1 cellular context compared by ENCODE assay signal in genomic region chr7:95511716-95512260, GRCh38.
A peak's percentile ranks its signal among the peaks of the same experiment; 100 is the strongest.
TF ChIP-seq lines count a peak whose summit lies in the region.

No MANE protein-coding gene starts in this region.

TF ChIP-seq in HepG2, 621 proteins besides CTCF, POLR2A, EP300 and RAD21 (continued from another document and continues in another):
- TF ChIP-seq, protein P1, sequence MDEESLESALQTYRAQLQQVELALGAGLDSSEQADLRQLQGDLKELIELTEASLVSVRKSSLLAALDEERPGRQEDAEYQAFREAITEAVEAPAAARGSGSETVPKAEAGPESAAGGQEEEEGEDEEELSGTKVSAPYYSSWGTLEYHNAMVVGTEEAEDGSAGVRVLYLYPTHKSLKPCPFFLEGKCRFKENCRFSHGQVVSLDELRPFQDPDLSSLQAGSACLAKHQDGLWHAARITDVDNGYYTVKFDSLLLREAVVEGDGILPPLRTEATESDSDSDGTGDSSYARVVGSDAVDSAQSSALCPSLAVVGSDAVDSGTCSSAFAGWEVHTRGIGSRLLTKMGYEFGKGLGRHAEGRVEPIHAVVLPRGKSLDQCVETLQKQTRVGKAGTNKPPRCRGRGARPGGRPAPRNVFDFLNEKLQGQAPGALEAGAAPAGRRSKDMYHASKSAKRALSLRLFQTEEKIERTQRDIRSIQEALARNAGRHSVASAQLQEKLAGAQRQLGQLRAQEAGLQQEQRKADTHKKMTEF (CRISPR knock-in tag; IDR thresholded peaks at IDR 0.05) = no peak
- TF ChIP-seq TBX2 (CRISPR knock-in tag; IDR thresholded peaks at IDR 0.05; ENCODE audit: borderline replicate concordance) = no peak
- TF ChIP-seq ZNF510 (CRISPR knock-in tag; IDR thresholded peaks at IDR 0.05; ENCODE audit: low read depth) = no peak
- no peak for TF ChIP-seq ZNF549 (CRISPR knock-in tag; IDR thresholded peaks at IDR 0.05)
- no peak for TF ChIP-seq TBL1XR1 (IDR thresholded peaks at IDR 0.05; ENCODE audit: borderline replicate concordance, low read length, partially characterized antibody)
- TF ChIP-seq MAFF (IDR thresholded peaks at IDR 0.05; ENCODE audit: low read depth, low read length) = 0 out of 2 replicates have a peak, but pooled peaks have one; percentile 6
- TF ChIP-seq PAWR (CRISPR knock-in tag; IDR thresholded peaks at IDR 0.05; ENCODE audit: borderline replicate concordance) = no peak
- TF ChIP-seq ZFX (CRISPR knock-in tag; IDR thresholded peaks at IDR 0.05; ENCODE audit: low read depth) = no peak
- no peak for TF ChIP-seq REL (CRISPR knock-in tag; conservative IDR thresholded peaks at IDR 0.05)
- TF ChIP-seq ZNF766 (CRISPR knock-in tag; IDR thresholded peaks at IDR 0.05; ENCODE audit: borderline replicate concordance) = no peak
- TF ChIP-seq CEBPB (IDR thresholded peaks at IDR 0.05; ENCODE audit: borderline replicate concordance, low read depth, low read length) = peak; percentile 37; the same call in 1 of the 2 replicates
- TF ChIP-seq ZNF780A (CRISPR knock-in tag; IDR thresholded peaks at IDR 0.05) = no peak
- TF ChIP-seq, protein P2, sequence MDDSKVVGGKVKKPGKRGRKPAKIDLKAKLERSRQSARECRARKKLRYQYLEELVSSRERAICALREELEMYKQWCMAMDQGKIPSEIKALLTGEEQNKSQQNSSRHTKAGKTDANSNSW (CRISPR knock-in tag; IDR thresholded peaks at IDR 0.05; ENCODE audit: borderline replicate concordance) = no peak
- TF ChIP-seq, protein P3, sequence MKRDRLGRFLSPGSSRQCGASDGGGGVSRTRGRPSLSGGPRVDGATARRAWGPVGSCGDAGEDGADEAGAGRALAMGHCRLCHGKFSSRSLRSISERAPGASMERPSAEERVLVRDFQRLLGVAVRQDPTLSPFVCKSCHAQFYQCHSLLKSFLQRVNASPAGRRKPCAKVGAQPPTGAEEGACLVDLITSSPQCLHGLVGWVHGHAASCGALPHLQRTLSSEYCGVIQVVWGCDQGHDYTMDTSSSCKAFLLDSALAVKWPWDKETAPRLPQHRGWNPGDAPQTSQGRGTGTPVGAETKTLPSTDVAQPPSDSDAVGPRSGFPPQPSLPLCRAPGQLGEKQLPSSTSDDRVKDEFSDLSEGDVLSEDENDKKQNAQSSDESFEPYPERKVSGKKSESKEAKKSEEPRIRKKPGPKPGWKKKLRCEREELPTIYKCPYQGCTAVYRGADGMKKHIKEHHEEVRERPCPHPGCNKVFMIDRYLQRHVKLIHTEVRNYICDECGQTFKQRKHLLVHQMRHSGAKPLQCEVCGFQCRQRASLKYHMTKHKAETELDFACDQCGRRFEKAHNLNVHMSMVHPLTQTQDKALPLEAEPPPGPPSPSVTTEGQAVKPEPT (CRISPR knock-in tag; IDR thresholded peaks at IDR 0.05; ENCODE audit: low read depth) = no peak
- no peak for TF ChIP-seq HNF4G (IDR thresholded peaks at IDR 0.05; ENCODE audit: borderline replicate concordance, low read depth, low read length)
- no peak for TF ChIP-seq HNF4G (CRISPR knock-in tag; IDR thresholded peaks at IDR 0.05; ENCODE audit: borderline replicate concordance, low read depth)
- TF ChIP-seq GATAD2A (CRISPR knock-in tag; IDR thresholded peaks at IDR 0.05) = 0 out of 2 replicates have a peak, but pooled peaks have one; percentile 12
- no peak for TF ChIP-seq ATF5 (CRISPR knock-in tag; IDR thresholded peaks at IDR 0.05; ENCODE audit: low read depth)
- TF ChIP-seq, protein P4, sequence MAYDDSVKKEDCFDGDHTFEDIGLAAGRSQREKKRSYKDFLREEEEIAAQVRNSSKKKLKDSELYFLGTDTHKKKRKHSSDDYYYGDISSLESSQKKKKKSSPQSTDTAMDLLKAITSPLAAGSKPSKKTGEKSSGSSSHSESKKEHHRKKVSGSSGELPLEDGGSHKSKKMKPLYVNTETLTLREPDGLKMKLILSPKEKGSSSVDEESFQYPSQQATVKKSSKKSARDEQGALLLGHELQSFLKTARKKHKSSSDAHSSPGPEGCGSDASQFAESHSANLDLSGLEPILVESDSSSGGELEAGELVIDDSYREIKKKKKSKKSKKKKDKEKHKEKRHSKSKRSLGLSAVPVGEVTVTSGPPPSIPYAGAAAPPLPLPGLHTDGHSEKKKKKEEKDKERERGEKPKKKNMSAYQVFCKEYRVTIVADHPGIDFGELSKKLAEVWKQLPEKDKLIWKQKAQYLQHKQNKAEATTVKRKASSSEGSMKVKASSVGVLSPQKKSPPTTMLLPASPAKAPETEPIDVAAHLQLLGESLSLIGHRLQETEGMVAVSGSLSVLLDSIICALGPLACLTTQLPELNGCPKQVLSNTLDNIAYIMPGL (CRISPR knock-in tag; IDR thresholded peaks at IDR 0.05; ENCODE audit: borderline replicate concordance in 1 of 2, low read depth in 1 of 2) = peak in 1 of 2 experiments; percentile 62; a peak in 1 of 4 replicates
- no peak for TF ChIP-seq SMARCE1 (IDR thresholded peaks at IDR 0.05; ENCODE audit: borderline replicate concordance)
- TF ChIP-seq TEAD3 (CRISPR knock-in tag; optimal IDR thresholded peaks at IDR 0.05; ENCODE audit: borderline replicate concordance) = peak; percentile 25
- no peak for TF ChIP-seq NRL (CRISPR knock-in tag; IDR thresholded peaks at IDR 0.05; ENCODE audit: borderline replicate concordance)
- no peak for TF ChIP-seq TBX3 (IDR thresholded peaks at IDR 0.05; ENCODE audit: borderline replicate concordance)
- TF ChIP-seq SIX4 (CRISPR knock-in tag; IDR thresholded peaks at IDR 0.05) = no peak
- no peak for TF ChIP-seq ATF3 (CRISPR knock-in tag; IDR thresholded peaks at IDR 0.05)
- peak; percentile 64; the same call in 1 of the 2 replicates for TF ChIP-seq MIXL1 (CRISPR knock-in tag; IDR thresholded peaks at IDR 0.05)
- no peak for TF ChIP-seq ERF (CRISPR knock-in tag; IDR thresholded peaks at IDR 0.05)
- peak; percentile 82 for TF ChIP-seq SMC3 (IDR thresholded peaks at IDR 0.05; ENCODE audit: low read length)
- TF ChIP-seq THAP11 (CRISPR knock-in tag; IDR thresholded peaks at IDR 0.05) = no peak
- TF ChIP-seq SSRP1 (CRISPR knock-in tag; IDR thresholded peaks at IDR 0.05) = no peak
- no peak for TF ChIP-seq ZNF225 (CRISPR knock-in tag; IDR thresholded peaks at IDR 0.05)
- TF ChIP-seq PCBP1 (IDR thresholded peaks at IDR 0.05; ENCODE audit: borderline replicate concordance, low read depth, low read length) = no peak
- TF ChIP-seq, protein P5, sequence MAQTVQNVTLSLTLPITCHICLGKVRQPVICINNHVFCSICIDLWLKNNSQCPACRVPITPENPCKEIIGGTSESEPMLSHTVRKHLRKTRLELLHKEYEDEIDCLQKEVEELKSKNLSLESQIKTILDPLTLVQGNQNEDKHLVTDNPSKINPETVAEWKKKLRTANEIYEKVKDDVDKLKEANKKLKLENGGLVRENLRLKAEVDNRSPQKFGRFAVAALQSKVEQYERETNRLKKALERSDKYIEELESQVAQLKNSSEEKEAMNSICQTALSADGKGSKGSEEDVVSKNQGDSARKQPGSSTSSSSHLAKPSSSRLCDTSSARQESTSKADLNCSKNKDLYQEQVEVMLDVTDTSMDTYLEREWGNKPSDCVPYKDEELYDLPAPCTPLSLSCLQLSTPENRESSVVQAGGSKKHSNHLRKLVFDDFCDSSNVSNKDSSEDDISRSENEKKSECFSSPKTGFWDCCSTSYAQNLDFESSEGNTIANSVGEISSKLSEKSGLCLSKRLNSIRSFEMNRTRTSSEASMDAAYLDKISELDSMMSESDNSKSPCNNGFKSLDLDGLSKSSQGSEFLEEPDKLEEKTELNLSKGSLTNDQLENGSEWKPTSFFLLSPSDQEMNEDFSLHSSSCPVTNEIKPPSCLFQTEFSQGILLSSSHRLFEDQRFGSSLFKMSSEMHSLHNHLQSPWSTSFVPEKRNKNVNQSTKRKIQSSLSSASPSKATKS (CRISPR knock-in tag; IDR thresholded peaks at IDR 0.05) = no peak
- no peak for TF ChIP-seq ZNF24 (IDR thresholded peaks at IDR 0.05)
- no peak for TF ChIP-seq ZNF343 (CRISPR knock-in tag; IDR thresholded peaks at IDR 0.05)
- TF ChIP-seq ZNF101 (CRISPR knock-in tag; IDR thresholded peaks at IDR 0.05; ENCODE audit: borderline replicate concordance, low read depth) = no peak
- no peak for TF ChIP-seq PITX1 (CRISPR knock-in tag; IDR thresholded peaks at IDR 0.05)
- no peak for TF ChIP-seq ZNF34 (CRISPR knock-in tag; IDR thresholded peaks at IDR 0.05; ENCODE audit: borderline replicate concordance)
- TF ChIP-seq RBM39 (IDR thresholded peaks at IDR 0.05; ENCODE audit: low read depth, low read length, poor library complexity, severe bottlenecking) = no peak
- no peak for TF ChIP-seq KLF15 (CRISPR knock-in tag; IDR thresholded peaks at IDR 0.05; ENCODE audit: borderline replicate concordance)
- TF ChIP-seq, protein P6, sequence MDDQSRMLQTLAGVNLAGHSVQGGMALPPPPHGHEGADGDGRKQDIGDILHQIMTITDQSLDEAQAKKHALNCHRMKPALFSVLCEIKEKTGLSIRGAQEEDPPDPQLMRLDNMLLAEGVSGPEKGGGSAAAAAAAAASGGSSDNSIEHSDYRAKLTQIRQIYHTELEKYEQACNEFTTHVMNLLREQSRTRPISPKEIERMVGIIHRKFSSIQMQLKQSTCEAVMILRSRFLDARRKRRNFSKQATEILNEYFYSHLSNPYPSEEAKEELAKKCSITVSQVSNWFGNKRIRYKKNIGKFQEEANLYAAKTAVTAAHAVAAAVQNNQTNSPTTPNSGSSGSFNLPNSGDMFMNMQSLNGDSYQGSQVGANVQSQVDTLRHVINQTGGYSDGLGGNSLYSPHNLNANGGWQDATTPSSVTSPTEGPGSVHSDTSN (CRISPR knock-in tag; IDR thresholded peaks at IDR 0.05; ENCODE audit: borderline replicate concordance) = no peak
- TF ChIP-seq NFE2 (CRISPR knock-in tag; IDR thresholded peaks at IDR 0.05) = peak; percentile 57; the same call in 1 of the 2 replicates
- TF ChIP-seq RXRB (CRISPR knock-in tag; IDR thresholded peaks at IDR 0.05; ENCODE audit: borderline replicate concordance) = peak; percentile 43; the same call in 1 of the 2 replicates
- TF ChIP-seq KLF16 (CRISPR knock-in tag; IDR thresholded peaks at IDR 0.05) = 0 out of 4 replicates have a peak, but pooled peaks of 1 of the 2 experiments have one; percentile 33
- TF ChIP-seq MBD4 (IDR thresholded peaks at IDR 0.05; ENCODE audit: borderline replicate concordance, low read length) = no peak
- no peak for TF ChIP-seq SOX13 (IDR thresholded peaks at IDR 0.05)
- no peak for TF ChIP-seq SOX13 (CRISPR knock-in tag; conservative IDR thresholded peaks at IDR 0.05 in 1 of 2, IDR thresholded peaks at IDR 0.05 in 1 of 2)
- TF ChIP-seq, protein P7, sequence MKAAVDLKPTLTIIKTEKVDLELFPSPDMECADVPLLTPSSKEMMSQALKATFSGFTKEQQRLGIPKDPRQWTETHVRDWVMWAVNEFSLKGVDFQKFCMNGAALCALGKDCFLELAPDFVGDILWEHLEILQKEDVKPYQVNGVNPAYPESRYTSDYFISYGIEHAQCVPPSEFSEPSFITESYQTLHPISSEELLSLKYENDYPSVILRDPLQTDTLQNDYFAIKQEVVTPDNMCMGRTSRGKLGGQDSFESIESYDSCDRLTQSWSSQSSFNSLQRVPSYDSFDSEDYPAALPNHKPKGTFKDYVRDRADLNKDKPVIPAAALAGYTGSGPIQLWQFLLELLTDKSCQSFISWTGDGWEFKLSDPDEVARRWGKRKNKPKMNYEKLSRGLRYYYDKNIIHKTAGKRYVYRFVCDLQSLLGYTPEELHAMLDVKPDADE (CRISPR knock-in tag; IDR thresholded peaks at IDR 0.05) = no peak
- TF ChIP-seq POGK (CRISPR knock-in tag; conservative IDR thresholded peaks at IDR 0.05) = no peak
- no peak for TF ChIP-seq DNMT3B (CRISPR knock-in tag; conservative IDR thresholded peaks at IDR 0.05)
- TF ChIP-seq ZNF362 (CRISPR knock-in tag; IDR thresholded peaks at IDR 0.05; ENCODE audit: borderline replicate concordance) = no peak
- no peak for TF ChIP-seq GTF3A (CRISPR knock-in tag; conservative IDR thresholded peaks at IDR 0.05)
- no peak for TF ChIP-seq NFRKB (IDR thresholded peaks at IDR 0.05)
- no peak for TF ChIP-seq FOXA1 (IDR thresholded peaks at IDR 0.05)
- 0 out of 2 replicates have a peak, but pooled peaks have one; percentile 17 for TF ChIP-seq FOXA1 (CRISPR knock-in tag; IDR thresholded peaks at IDR 0.05)
- peak; percentile 26; the same call in 1 of the 2 replicates for TF ChIP-seq CEBPG (CRISPR knock-in tag; IDR thresholded peaks at IDR 0.05)
- no peak for TF ChIP-seq MZF1 (CRISPR knock-in tag; IDR thresholded peaks at IDR 0.05; ENCODE audit: borderline replicate concordance)
- TF ChIP-seq DNMT1 (CRISPR knock-in tag; IDR thresholded peaks at IDR 0.05) = no peak
- TF ChIP-seq BHLHE40 (IDR thresholded peaks at IDR 0.05; ENCODE audit: low read length) = no peak
- TF ChIP-seq ARNT2 (CRISPR knock-in tag; IDR thresholded peaks at IDR 0.05; ENCODE audit: low read depth) = no peak
- TF ChIP-seq BRD4 (CRISPR knock-in tag; IDR thresholded peaks at IDR 0.05) = no peak
- no peak for TF ChIP-seq AGO1 (IDR thresholded peaks at IDR 0.05; ENCODE audit: low read depth, low read length, poor library complexity, severe bottlenecking)
- TF ChIP-seq ZNF879 (CRISPR knock-in tag; IDR thresholded peaks at IDR 0.05) = no peak
- no peak for TF ChIP-seq SMARCC2 (IDR thresholded peaks at IDR 0.05)
- TF ChIP-seq MAFK (conservative IDR thresholded peaks at IDR 0.05 in 1 of 2, IDR thresholded peaks at IDR 0.05 in 1 of 2; ENCODE audit: low read length in 2 of 2) = 0 out of 4 replicates have a peak, but pooled peaks of 1 of the 2 experiments have one; percentile 0
